ENCODE assay signal across 8 cellular contexts in genomic region chr7:107158028-107158427, GRCh38.
"Had no signal": no experiment of that assay in that cellular context is flagged by ENCODE, and none has a peak within 500 bp of the region (broad histone marks: within the 10 kb centered on the region; RNA-seq: fewer than 3 reads in every experiment).

No MANE protein-coding gene starts in this region.

- ATAC-seq: HepG2 had no signal

- DNase-seq: IMR-90, KBM-7, KG1 had no signal

- H3K4me1 Mint-ChIP-seq: IgD-negative memory B cell had no signal

- H3K36me3 Mint-ChIP-seq: IgD-negative memory B cell had no signal

- H3K27ac Mint-ChIP-seq: IgD-negative memory B cell had no signal

- FAIRE-seq: HepG2, HTR-8/SVneo had no signal

- H3K27ac ChIP-seq: HL-60, KMS-11 had no signal

- H3K9ac ChIP-seq: KMS-11 had no signal

- H3K4me2 ChIP-seq: KMS-11 had no signal

- H3K4me3 Mint-ChIP-seq: IgD-negative memory B cell had no signal

- H3K27me3 Mint-ChIP-seq: IgD-negative memory B cell had no signal
